In genomic region chr1:111406325-111406768, GRCh38 we compare ENCODE assay signal across 1 cellular context.
TF ChIP-seq lines count a peak whose summit lies in the region.

No MANE protein-coding gene starts in this region.

TF ChIP-seq in GM23338, 12 proteins besides CTCF, POLR2A, EP300 and RAD21 (continued from another document):
- TF ChIP-seq, protein P1, sequence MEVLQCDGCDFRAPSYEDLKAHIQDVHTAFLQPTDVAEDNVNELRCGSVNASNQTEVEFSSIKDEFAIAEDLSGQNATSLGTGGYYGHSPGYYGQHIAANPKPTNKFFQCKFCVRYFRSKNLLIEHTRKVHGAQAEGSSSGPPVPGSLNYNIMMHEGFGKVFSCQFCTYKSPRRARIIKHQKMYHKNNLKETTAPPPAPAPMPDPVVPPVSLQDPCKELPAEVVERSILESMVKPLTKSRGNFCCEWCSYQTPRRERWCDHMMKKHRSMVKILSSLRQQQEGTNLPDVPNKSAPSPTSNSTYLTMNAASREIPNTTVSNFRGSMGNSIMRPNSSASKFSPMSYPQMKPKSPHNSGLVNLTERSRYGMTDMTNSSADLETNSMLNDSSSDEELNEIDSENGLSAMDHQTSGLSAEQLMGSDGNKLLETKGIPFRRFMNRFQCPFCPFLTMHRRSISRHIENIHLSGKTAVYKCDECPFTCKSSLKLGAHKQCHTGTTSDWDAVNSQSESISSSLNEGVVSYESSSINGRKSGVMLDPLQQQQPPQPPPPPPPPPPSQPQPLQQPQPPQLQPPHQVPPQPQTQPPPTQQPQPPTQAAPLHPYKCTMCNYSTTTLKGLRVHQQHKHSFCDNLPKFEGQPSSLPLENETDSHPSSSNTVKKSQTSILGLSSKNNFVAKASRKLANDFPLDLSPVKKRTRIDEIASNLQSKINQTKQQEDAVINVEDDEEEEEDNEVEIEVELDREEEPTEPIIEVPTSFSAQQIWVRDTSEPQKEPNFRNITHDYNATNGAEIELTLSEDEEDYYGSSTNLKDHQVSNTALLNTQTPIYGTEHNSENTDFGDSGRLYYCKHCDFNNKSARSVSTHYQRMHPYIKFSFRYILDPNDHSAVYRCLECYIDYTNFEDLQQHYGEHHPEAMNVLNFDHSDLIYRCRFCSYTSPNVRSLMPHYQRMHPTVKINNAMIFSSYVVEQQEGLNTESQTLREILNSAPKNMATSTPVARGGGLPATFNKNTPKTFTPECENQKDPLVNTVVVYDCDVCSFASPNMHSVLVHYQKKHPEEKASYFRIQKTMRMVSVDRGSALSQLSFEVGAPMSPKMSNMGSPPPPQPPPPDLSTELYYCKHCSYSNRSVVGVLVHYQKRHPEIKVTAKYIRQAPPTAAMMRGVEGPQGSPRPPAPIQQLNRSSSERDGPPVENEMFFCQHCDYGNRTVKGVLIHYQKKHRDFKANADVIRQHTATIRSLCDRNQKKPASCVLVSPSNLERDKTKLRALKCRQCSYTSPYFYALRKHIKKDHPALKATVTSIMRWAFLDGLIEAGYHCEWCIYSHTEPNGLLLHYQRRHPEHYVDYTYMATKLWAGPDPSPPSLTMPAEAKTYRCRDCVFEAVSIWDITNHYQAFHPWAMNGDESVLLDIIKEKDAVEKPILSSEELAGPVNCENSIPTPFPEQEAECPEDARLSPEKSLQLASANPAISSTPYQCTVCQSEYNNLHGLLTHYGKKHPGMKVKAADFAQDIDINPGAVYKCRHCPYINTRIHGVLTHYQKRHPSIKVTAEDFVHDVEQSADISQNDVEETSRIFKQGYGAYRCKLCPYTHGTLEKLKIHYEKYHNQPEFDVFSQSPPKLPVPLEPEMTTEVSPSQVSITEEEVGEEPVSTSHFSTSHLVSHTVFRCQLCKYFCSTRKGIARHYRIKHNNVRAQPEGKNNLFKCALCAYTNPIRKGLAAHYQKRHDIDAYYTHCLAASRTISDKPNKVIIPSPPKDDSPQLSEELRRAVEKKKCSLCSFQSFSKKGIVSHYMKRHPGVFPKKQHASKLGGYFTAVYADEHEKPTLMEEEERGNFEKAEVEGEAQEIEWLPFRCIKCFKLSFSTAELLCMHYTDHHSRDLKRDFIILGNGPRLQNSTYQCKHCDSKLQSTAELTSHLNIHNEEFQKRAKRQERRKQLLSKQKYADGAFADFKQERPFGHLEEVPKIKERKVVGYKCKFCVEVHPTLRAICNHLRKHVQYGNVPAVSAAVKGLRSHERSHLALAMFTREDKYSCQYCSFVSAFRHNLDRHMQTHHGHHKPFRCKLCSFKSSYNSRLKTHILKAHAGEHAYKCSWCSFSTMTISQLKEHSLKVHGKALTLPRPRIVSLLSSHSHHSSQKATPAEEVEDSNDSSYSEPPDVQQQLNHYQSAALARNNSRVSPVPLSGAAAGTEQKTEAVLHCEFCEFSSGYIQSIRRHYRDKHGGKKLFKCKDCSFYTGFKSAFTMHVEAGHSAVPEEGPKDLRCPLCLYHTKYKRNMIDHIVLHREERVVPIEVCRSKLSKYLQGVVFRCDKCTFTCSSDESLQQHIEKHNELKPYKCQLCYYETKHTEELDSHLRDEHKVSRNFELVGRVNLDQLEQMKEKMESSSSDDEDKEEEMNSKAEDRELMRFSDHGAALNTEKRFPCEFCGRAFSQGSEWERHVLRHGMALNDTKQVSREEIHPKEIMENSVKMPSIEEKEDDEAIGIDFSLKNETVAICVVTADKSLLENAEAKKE (CRISPR knock-in tag; IDR thresholded peaks at IDR 0.05): no peak
- TF ChIP-seq POLR2AphosphoS5 (IDR thresholded peaks at IDR 0.05; ENCODE audit: low read depth): no peak
- no peak for TF ChIP-seq ZNF114 (CRISPR knock-in tag; IDR thresholded peaks at IDR 0.05)
- no peak for TF ChIP-seq NANOG (IDR thresholded peaks at IDR 0.05; ENCODE audit: borderline replicate concordance)
- no peak for TF ChIP-seq STAT1 (IDR thresholded peaks at IDR 0.05; ENCODE audit: unreplicated experiment)
- no peak for TF ChIP-seq ETS1 (IDR thresholded peaks at IDR 0.05)
- TF ChIP-seq JUNB (IDR thresholded peaks at IDR 0.05; ENCODE audit: unreplicated experiment): no peak
TF ChIP-seq in GM23338: peak in this region for 0.
